Comparison of ENCODE assay signal across 12 cellular contexts in the genomic region with DNA sequence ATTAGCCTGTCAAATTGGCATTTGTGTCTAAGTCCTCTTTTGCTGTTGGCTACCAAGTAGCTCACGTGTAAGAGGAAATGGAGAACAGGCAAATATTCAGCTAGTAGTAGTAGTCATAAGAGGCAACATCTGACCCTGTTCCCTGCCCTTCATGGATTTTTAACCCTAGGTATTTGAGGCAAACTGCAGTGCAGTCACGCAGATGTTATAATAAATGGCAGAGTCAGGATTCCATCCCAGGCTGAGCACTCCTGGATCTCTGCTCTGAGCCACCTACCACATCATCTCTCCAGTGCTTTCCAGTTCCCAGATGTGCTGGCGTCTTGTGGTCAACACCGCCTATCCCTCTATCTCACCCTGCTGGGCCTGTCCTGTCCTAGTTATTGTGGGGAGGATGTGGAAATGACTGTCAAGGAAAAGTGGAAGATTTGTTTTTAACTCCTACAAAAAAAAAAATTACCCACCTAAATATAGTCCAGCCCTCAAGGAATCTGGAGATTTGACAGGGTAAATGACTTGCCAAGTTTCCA.
"Had no signal": no experiment of that assay in that cellular context is flagged by ENCODE, and none has a peak within 500 bp of the region (broad histone marks: within the 10 kb centered on the region; RNA-seq: fewer than 3 reads in every experiment).

No MANE protein-coding gene starts in this region.

- DNase-seq: activated CD4-positive, alpha-beta T cell treated with anti-CD3 and anti-CD28 coated beads for 48 hours; activated naive CD4-positive, alpha-beta T cell; dorsolateral prefrontal cortex; foreskin fibroblast; glutamatergic neuron; ovary; stimulated activated CD4-positive, alpha-beta T cell treated with anti-CD3 and anti-CD28 coated beads, Interleukin-2, amount 100 ng/mL, for 48 hours; thyroid gland had no signal

- H3K9me3 Mint-ChIP-seq: activated T-helper 1 cell treated with anti-CD3 and anti-CD28 coated beads, Interleukin-12 subunit alpha, Interleukin-12 subunit beta, Interleukin-2, Interleukin-4 antibody, amounts not matched to agents 30 ng/mL and 10 ng/mL and 1 ng/mL, durations not matched to agents 14 hours and 24 hours and 36 hours; stimulated activated memory B cell treated with anti-CD40 and anti-IgM and Interleukin-4, amounts not matched to agents 10 μg/mL and 1 μg/mL and 100 μg/mL, for 72 hours; T-helper 1 cell treated with Interleukin-12 subunit alpha and Interleukin-12 subunit beta and Interleukin-4 antibody, amounts not matched to agents 30 μg/mL and 1 μg/mL, for 36 hours had no signal

- H3K27ac ChIP-seq: ascending aorta, dorsolateral prefrontal cortex, ovary, thyroid gland had no signal

- H3K27ac Mint-ChIP-seq: activated T-helper 1 cell treated with anti-CD3 and anti-CD28 coated beads, Interleukin-12 subunit alpha, Interleukin-12 subunit beta, Interleukin-2, Interleukin-4 antibody, amounts not matched to agents 30 ng/mL and 10 ng/mL and 1 ng/mL, durations not matched to agents 14 hours and 24 hours and 36 hours; stimulated activated memory B cell treated with anti-CD40 and anti-IgM and Interleukin-4, amounts not matched to agents 10 μg/mL and 1 μg/mL and 100 μg/mL, for 72 hours; T-helper 1 cell treated with Interleukin-12 subunit alpha and Interleukin-12 subunit beta and Interleukin-4 antibody, amounts not matched to agents 30 μg/mL and 1 μg/mL, for 36 hours had no signal

- H3K36me3 Mint-ChIP-seq: stimulated activated memory B cell treated with anti-CD40 and anti-IgM and Interleukin-4, amounts not matched to agents 10 μg/mL and 1 μg/mL and 100 μg/mL, for 72 hours had no signal

- H3K4me3 ChIP-seq: ascending aorta, dorsolateral prefrontal cortex, ovary, thyroid gland had no signal

- H3K27me3 Mint-ChIP-seq: stimulated activated memory B cell treated with anti-CD40 and anti-IgM and Interleukin-4, amounts not matched to agents 10 μg/mL and 1 μg/mL and 100 μg/mL, for 72 hours had no signal

- H3K4me3 Mint-ChIP-seq: activated T-helper 1 cell treated with anti-CD3 and anti-CD28 coated beads, Interleukin-12 subunit alpha, Interleukin-12 subunit beta, Interleukin-2, Interleukin-4 antibody, amounts not matched to agents 30 ng/mL and 10 ng/mL and 1 ng/mL, durations not matched to agents 14 hours and 24 hours and 36 hours; stimulated activated memory B cell treated with anti-CD40 and anti-IgM and Interleukin-4, amounts not matched to agents 10 μg/mL and 1 μg/mL and 100 μg/mL, for 72 hours; T-helper 1 cell treated with Interleukin-12 subunit alpha and Interleukin-12 subunit beta and Interleukin-4 antibody, amounts not matched to agents 30 μg/mL and 1 μg/mL, for 36 hours had no signal

- H3K4me1 ChIP-seq: thyroid gland had no signal

- H3K4me1 Mint-ChIP-seq: stimulated activated memory B cell treated with anti-CD40 and anti-IgM and Interleukin-4, amounts not matched to agents 10 μg/mL and 1 μg/mL and 100 μg/mL, for 72 hours had no signal

- ATAC-seq: stimulated activated memory B cell treated with anti-CD40 and anti-IgM and Interleukin-4, amounts not matched to agents 10 μg/mL and 1 μg/mL and 100 μg/mL, for 72 hours had no signal

- H3K27me3 ChIP-seq: ascending aorta, dorsolateral prefrontal cortex, ovary, thyroid gland had no signal

- H3K36me3 ChIP-seq: ascending aorta, ovary, thyroid gland had no signal
